1 cellular context compared by ENCODE assay signal in the genomic region with DNA sequence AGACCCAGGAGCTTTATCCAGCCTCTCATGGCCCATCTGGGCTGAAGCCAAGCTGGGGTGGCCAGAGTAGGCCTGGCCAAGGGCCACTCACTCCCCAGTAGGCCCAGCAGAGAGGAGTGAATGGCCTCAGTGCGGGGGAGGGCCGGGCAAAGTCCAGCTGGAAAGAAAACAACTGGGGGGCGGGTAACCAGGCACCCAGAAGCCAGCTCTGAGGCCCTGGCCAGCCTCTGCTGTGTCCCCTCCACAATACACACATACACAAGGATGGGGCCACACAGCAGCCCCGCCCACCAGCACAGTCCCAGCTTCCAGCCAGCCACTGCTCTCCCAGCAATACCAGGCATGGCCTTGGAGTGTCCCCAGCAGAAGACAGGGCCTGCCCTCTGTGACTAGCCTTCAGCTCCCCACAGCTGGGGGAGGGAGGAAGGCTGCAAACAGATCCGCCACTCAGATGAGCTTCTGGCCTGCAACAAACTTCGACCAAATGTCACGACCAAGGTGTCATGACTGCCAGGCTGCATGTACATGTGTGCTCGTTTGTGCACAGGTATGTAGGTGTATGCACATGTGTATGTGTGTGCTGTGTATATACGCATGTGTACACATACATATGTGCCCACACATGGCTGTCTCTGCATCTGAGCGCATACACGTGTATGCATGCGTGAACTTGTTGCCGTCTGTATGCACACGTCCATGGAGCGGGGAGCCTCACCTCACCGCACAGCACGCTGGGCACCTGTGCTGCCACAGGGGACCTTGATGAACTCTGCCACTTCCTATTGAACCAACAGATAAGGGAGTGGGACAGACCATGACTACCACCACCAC.
TF ChIP-seq lines count a peak whose summit lies in the region.

No MANE protein-coding gene starts in this region.

TF ChIP-seq in HepG2, 621 proteins besides CTCF, POLR2A, EP300 and RAD21 (continued from another document and continues in another):
- peak; percentile 76; the same call in 1 of the 2 replicates for TF ChIP-seq ZNF512 (CRISPR knock-in tag; IDR thresholded peaks at IDR 0.05)
- TF ChIP-seq ZNF451 (CRISPR knock-in tag; IDR thresholded peaks at IDR 0.05) = peak; percentile 58; the same call in 1 of the 2 replicates
- peak; percentile 41; the same call in 1 of the 2 replicates for TF ChIP-seq ARHGAP35 (CRISPR knock-in tag; IDR thresholded peaks at IDR 0.05; ENCODE audit: borderline replicate concordance)
- TF ChIP-seq CENPT (CRISPR knock-in tag; IDR thresholded peaks at IDR 0.05; ENCODE audit: low read depth) = peak; percentile 45; the same call in 1 of the 2 replicates
- TF ChIP-seq, protein P1, sequence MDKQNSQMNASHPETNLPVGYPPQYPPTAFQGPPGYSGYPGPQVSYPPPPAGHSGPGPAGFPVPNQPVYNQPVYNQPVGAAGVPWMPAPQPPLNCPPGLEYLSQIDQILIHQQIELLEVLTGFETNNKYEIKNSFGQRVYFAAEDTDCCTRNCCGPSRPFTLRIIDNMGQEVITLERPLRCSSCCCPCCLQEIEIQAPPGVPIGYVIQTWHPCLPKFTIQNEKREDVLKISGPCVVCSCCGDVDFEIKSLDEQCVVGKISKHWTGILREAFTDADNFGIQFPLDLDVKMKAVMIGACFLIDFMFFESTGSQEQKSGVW (CRISPR knock-in tag; IDR thresholded peaks at IDR 0.05; ENCODE audit: borderline replicate concordance) = no peak
- TF ChIP-seq FOXK2 (IDR thresholded peaks at IDR 0.05) = peak; percentile 99
- TF ChIP-seq ZNF644 (CRISPR knock-in tag; IDR thresholded peaks at IDR 0.05; ENCODE audit: low read depth) = peak; percentile 93
- TF ChIP-seq HNF1B (CRISPR knock-in tag; IDR thresholded peaks at IDR 0.05) = peak; percentile 97
- no peak for TF ChIP-seq TRIM24 (CRISPR knock-in tag; IDR thresholded peaks at IDR 0.05)
- peak; percentile 67; the same call in 1 of the 2 replicates for TF ChIP-seq MATR3 (CRISPR knock-in tag; IDR thresholded peaks at IDR 0.05)
- TF ChIP-seq ATM (IDR thresholded peaks at IDR 0.05; ENCODE audit: borderline replicate concordance) = no peak
- peak; percentile 99 for TF ChIP-seq UBTF (CRISPR knock-in tag; IDR thresholded peaks at IDR 0.05)
- TF ChIP-seq, protein P2, sequence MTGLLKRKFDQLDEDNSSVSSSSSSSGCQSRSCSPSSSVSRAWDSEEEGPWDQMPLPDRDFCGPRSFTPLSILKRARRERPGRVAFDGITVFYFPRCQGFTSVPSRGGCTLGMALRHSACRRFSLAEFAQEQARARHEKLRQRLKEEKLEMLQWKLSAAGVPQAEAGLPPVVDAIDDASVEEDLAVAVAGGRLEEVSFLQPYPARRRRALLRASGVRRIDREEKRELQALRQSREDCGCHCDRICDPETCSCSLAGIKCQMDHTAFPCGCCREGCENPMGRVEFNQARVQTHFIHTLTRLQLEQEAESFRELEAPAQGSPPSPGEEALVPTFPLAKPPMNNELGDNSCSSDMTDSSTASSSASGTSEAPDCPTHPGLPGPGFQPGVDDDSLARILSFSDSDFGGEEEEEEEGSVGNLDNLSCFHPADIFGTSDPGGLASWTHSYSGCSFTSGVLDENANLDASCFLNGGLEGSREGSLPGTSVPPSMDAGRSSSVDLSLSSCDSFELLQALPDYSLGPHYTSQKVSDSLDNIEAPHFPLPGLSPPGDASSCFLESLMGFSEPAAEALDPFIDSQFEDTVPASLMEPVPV (CRISPR knock-in tag; IDR thresholded peaks at IDR 0.05) = peak; percentile 98
- peak; percentile 96; the same call in 1 of the 2 replicates for TF ChIP-seq ZNF318 (CRISPR knock-in tag; IDR thresholded peaks at IDR 0.05)
- TF ChIP-seq, protein P3, sequence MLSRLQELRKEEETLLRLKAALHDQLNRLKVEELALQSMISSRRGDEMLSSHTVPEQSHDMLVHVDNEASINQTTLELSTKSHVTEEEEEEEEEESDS (CRISPR knock-in tag; IDR thresholded peaks at IDR 0.05; ENCODE audit: borderline replicate concordance) = no peak
- TF ChIP-seq, protein P4, sequence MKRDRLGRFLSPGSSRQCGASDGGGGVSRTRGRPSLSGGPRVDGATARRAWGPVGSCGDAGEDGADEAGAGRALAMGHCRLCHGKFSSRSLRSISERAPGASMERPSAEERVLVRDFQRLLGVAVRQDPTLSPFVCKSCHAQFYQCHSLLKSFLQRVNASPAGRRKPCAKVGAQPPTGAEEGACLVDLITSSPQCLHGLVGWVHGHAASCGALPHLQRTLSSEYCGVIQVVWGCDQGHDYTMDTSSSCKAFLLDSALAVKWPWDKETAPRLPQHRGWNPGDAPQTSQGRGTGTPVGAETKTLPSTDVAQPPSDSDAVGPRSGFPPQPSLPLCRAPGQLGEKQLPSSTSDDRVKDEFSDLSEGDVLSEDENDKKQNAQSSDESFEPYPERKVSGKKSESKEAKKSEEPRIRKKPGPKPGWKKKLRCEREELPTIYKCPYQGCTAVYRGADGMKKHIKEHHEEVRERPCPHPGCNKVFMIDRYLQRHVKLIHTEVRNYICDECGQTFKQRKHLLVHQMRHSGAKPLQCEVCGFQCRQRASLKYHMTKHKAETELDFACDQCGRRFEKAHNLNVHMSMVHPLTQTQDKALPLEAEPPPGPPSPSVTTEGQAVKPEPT (CRISPR knock-in tag; IDR thresholded peaks at IDR 0.05; ENCODE audit: low read depth) = peak; percentile 95
- TF ChIP-seq MXD4 (CRISPR knock-in tag; IDR thresholded peaks at IDR 0.05) = peak; percentile 90
- no peak; the same call in 1 of the 2 replicates for TF ChIP-seq AKNA (CRISPR knock-in tag; IDR thresholded peaks at IDR 0.05; ENCODE audit: borderline replicate concordance)
- TF ChIP-seq CREM (IDR thresholded peaks at IDR 0.05) = peak; percentile 89
- no peak for TF ChIP-seq CREM (CRISPR knock-in tag; IDR thresholded peaks at IDR 0.05)
- peak; percentile 69; the same call in 1 of the 2 replicates for TF ChIP-seq ZNF274 (CRISPR knock-in tag; IDR thresholded peaks at IDR 0.05)
- TF ChIP-seq ZNF841 (CRISPR knock-in tag; IDR thresholded peaks at IDR 0.05; ENCODE audit: borderline replicate concordance) = peak; percentile 78; the same call in 1 of the 2 replicates
- peak; percentile 96 for TF ChIP-seq ZNF557 (CRISPR knock-in tag; IDR thresholded peaks at IDR 0.05)
